Comparison of ENCODE assay signal across 16 cellular contexts in genomic region chr7:40356312-40356711, GRCh38.
DNase-seq lines count a peak whose midpoint lies in the region; ATAC-seq and TF ChIP-seq lines count a peak whose summit lies in the region.
"Had no signal": no experiment of that assay in that cellular context is flagged by ENCODE, and none has a peak within 500 bp of the region (broad histone marks: within the 10 kb centered on the region; RNA-seq: fewer than 3 reads in every experiment).

No MANE protein-coding gene starts in this region.

- H3K4ac ChIP-seq in IMR-90 (ENCODE audit: low read depth, low read length), result no peak overlapping the region

- peak; percentile 47 for DNase-seq in IMR-90
- no peak for DNase-seq in ascending aorta (ENCODE audit: low spot score in 2 of 2)
- DNase-seq in fibroblast of peridontal ligament (ENCODE audit: extremely low read depth), result peak; percentile 13
- no peak for DNase-seq in thoracic aorta (ENCODE audit: low spot score)
- no peak for DNase-seq in mammary epithelial cell
- no peak for DNase-seq in NCI-H2081 (lab: John Stamatoyannopoulos, UW)
- no peak for DNase-seq in SKM-1 (lab: John Stamatoyannopoulos, UW; ENCODE audit: unreplicated experiment)
- DNase-seq: DMS 273 treated with DMSO at 0.1 percent for 48 hours, NCI-H1048, NCI-H1694, NCI-H446, NCI-H748 treated with DMSO at 0.1 percent for 48 hours had no signal

- no peak overlapping the region for H2AFZ ChIP-seq in IMR-90 (replicated peaks; ENCODE audit: low read length, poor library complexity)
- H2AFZ ChIP-seq in mammary epithelial cell (ENCODE audit: low read depth, low read length), result no peak overlapping the region

- no peak overlapping the region for H4K5ac ChIP-seq in IMR-90 (ENCODE audit: low read depth, low read length)

- H2AK9ac ChIP-seq in IMR-90 (replicated peaks; ENCODE audit: low read depth, low read length, poor library complexity), result no peak overlapping the region

- H3K4me3 ChIP-seq in IMR-90 (ENCODE audit: insufficient read depth, low read depth, low read length), result no peak overlapping the region
- no peak overlapping the region for H3K4me3 ChIP-seq in ascending aorta
- H3K4me3 ChIP-seq in thoracic aorta, result peak overlapping the region; percentile 6
- H3K4me3 ChIP-seq in mammary epithelial cell (replicated peaks in 1 of 3; ENCODE audit: insufficient read depth in 1 of 3, low read depth in 2 of 3, low read length in 3 of 3), result no peak overlapping the region
- H3K4me3 ChIP-seq: BLaER1 treated with 17β-estradiol and CSF1 and Interleukin-3, amounts not matched to agents 10 nM and 100 nM; GM12878 had no signal

- peaks cover 3% of the 10 kb centered on the region; the same call in 1 of the 2 replicates for H3K9me1 ChIP-seq in IMR-90 (ENCODE audit: insufficient read depth, low read length)

- no peak overlapping the region for H3K23ac ChIP-seq in IMR-90 (ENCODE audit: low read depth, low read length)

- TF ChIP-seq CTCF in IMR-90 (conservative IDR thresholded peaks at IDR 0.05; ENCODE audit: low read depth, low read length) (no peak), ascending aorta (IDR thresholded peaks at IDR 0.05) (no peak), thoracic aorta (IDR thresholded peaks at IDR 0.05) (no peak), mammary epithelial cell (conservative IDR thresholded peaks at IDR 0.05 in 1 of 2, IDR thresholded peaks at IDR 0.05 in 1 of 2; ENCODE audit: extremely low read depth in 1 of 2, insufficient read depth in 1 of 2, low read depth in 1 of 2, low read length in 2 of 2) (no peak)

- H3K9ac ChIP-seq in IMR-90 (ENCODE audit: low read depth, low read length), result no peak overlapping the region
- no peak overlapping the region for H3K9ac ChIP-seq in mammary epithelial cell (ENCODE audit: insufficient read depth, low read length)
- H3K9ac ChIP-seq: BLaER1 treated with 17β-estradiol and CSF1 and Interleukin-3, amounts not matched to agents 10 nM and 100 nM had no signal

- H2BK5ac ChIP-seq in IMR-90 (ENCODE audit: low read depth, low read length, poor library complexity, severe bottlenecking), result no peak overlapping the region

- H3K4me1 ChIP-seq in IMR-90 (ENCODE audit: control insufficient read depth, insufficient read depth, low read length), result peaks cover 2% of the 10 kb centered on the region; the same call in 1 of the 2 replicates
- H3K4me1 ChIP-seq in ascending aorta, result peaks cover 0 to 8% of the 10 kb centered on the region in 2 donors
- peaks cover 8 to 17% of the 10 kb centered on the region in 2 donors for H3K4me1 ChIP-seq in thoracic aorta (ENCODE audit: control insufficient read depth in 1 of 2, low read depth in 2 of 2)
- H3K4me1 ChIP-seq in mammary epithelial cell (ENCODE audit: insufficient read depth, low read length), result no peaks in the 10 kb centered on the region
- H3K4me1 ChIP-seq: BLaER1 treated with 17β-estradiol and CSF1 and Interleukin-3, amounts not matched to agents 10 nM and 100 nM had no signal

- no CpG with 5 or more reads among the region's 3 CpGs for WGBS in IMR-90 (ENCODE audit: extremely low coverage in 2 of 2, insufficient read length in 1 of 2), 2 experiments
- WGBS in mammary epithelial cell (ENCODE audit: low coverage, missing lambda C conversion rate), result 86% methylated on average over 3 of the region's 3 CpGs

- H4K20me1 ChIP-seq in IMR-90 (ENCODE audit: insufficient read depth, low read length) (no peaks in the 10 kb centered on the region), mammary epithelial cell (ENCODE audit: insufficient read depth, low read length) (no peaks in the 10 kb centered on the region)
- H4K20me1 ChIP-seq: BLaER1 treated with 17β-estradiol and CSF1 and Interleukin-3, amounts not matched to agents 10 nM and 100 nM had no signal

- H3K4me2 ChIP-seq in IMR-90 (ENCODE audit: low read depth, low read length) (no peak overlapping the region), mammary epithelial cell (ENCODE audit: insufficient read depth, low read depth, low read length) (no peak overlapping the region)
- H3K4me2 ChIP-seq: BLaER1 treated with 17β-estradiol and CSF1 and Interleukin-3, amounts not matched to agents 10 nM and 100 nM had no signal

- H3K36me3 ChIP-seq in IMR-90 (ENCODE audit: control insufficient read depth, insufficient read depth, low read length) (no peaks in the 10 kb centered on the region), ascending aorta (no peaks in the 10 kb centered on the region), thoracic aorta (no peaks in the 10 kb centered on the region), mammary epithelial cell (ENCODE audit: insufficient read depth, low read length) (no peaks in the 10 kb centered on the region)
- H3K36me3 ChIP-seq: BLaER1 treated with 17β-estradiol and CSF1 and Interleukin-3, amounts not matched to agents 10 nM and 100 nM had no signal

- no peak overlapping the region for H3K27ac ChIP-seq in IMR-90 (ENCODE audit: insufficient read depth, low read length)
- H3K27ac ChIP-seq in ascending aorta, result peak overlapping the region; percentile 62 to 65
- H3K27ac ChIP-seq in thoracic aorta, result peak overlapping the region; percentile 52 to 54
- H3K27ac ChIP-seq in mammary epithelial cell (ENCODE audit: insufficient read depth, low read depth, low read length), result no peak overlapping the region
- H3K27ac ChIP-seq: BLaER1 treated with 17β-estradiol and CSF1 and Interleukin-3, amounts not matched to agents 10 nM and 100 nM had no signal

- ATAC-seq in IMR-90 (ENCODE audit: low read depth) (peak; percentile 44; the same call in 1 of the 2 replicates), thoracic aorta (ENCODE audit: insufficient number of reproducible peaks, low FRiP score, low read depth) (peak; percentile 97), HG02642 (IDR thresholded peaks at IDR 0.05; ENCODE audit: poor library complexity, unreplicated experiment) (no peak)
- ATAC-seq: GM12878, Right ventricle myocardium inferior had no signal

- H3K79me1 ChIP-seq in IMR-90 (ENCODE audit: low read depth in 1 of 2, low read length in 2 of 2), result no peaks in the 10 kb centered on the region

- H4K91ac ChIP-seq in IMR-90 (ENCODE audit: insufficient read depth, low read depth, low read length), result no peak overlapping the region

- H3K56ac ChIP-seq in IMR-90 (ENCODE audit: extremely low read depth, insufficient read depth, low read length), result no peak overlapping the region

- no peak for TF ChIP-seq RAD21 in IMR-90 (IDR thresholded peaks at IDR 0.05; ENCODE audit: low read length)

- intact Hi-C loops in IMR-90 (cut with micrococcal nuclease), result no loop called here
- intact Hi-C loops in ascending aorta (cut with DNase I), result no loop called here
- intact Hi-C loops in mammary epithelial cell (cut with micrococcal nuclease), result no loop called here

- CTCF ChIA-PET in IMR-90 (lab: Yijun Ruan, JAX) (no interaction called here), mammary epithelial cell (lab: Charles Lee; ENCODE audit: low non-redundant PET) (no interaction called here)

- H4K8ac ChIP-seq in IMR-90 (ENCODE audit: low read depth in 2 of 2, low read length in 2 of 2), result no peak overlapping the region; a peak in 1 of 4 replicates

- H2BK15ac ChIP-seq in IMR-90 (ENCODE audit: low read depth, low read length), result no peak overlapping the region

- H2BK120ac ChIP-seq in IMR-90 (ENCODE audit: low read depth, low read length), result no peak overlapping the region

- no peak overlapping the region for H3K18ac ChIP-seq in IMR-90 (ENCODE audit: low read depth, low read length)

- no peaks in the 10 kb centered on the region for H3K79me2 ChIP-seq in mammary epithelial cell (ENCODE audit: insufficient read depth, low read length)

- no peak overlapping the region for H2BK20ac ChIP-seq in IMR-90 (ENCODE audit: low read depth, low read length)

- dilution Hi-C loops in IMR-90 (cut with HindIII; ENCODE audit: low sequenced_read_pairs, unreplicated experiment), result no loop called here
- dilution Hi-C loops in mammary epithelial cell (cut with HindIII; ENCODE audit: low sequenced_read_pairs), result no loop called here

- no peak overlapping the region for H3K14ac ChIP-seq in IMR-90 (replicated peaks; ENCODE audit: low read depth, low read length)

- POLR2A ChIA-PET in IMR-90 (lab: Charles Lee; ENCODE audit: unreplicated experiment), result no interaction called here

- in situ Hi-C loops in IMR-90 (cut with MboI; ENCODE audit: low sequenced_read_pairs) (no loop called here), mammary epithelial cell (cut with MboI; ENCODE audit: low sequenced_read_pairs in 2 of 2) (no loop called here)

- BruUV-seq in IMR-90 (replicated peaks; lab: Mats Ljungman, UMichigan) (no TSS peak), mammary epithelial cell (replicated peaks; lab: Mats Ljungman, UMichigan) (no TSS peak)

- no peak for TF ChIP-seq POLR2A in IMR-90 (IDR thresholded peaks at IDR 0.05; ENCODE audit: low read depth, low read length)

- H3K27me3 ChIP-seq in IMR-90 (ENCODE audit: control insufficient read depth, insufficient read depth, low read length) (no peaks in the 10 kb centered on the region), ascending aorta (no peaks in the 10 kb centered on the region), thoracic aorta (replicated peaks; ENCODE audit: insufficient read depth) (no peaks in the 10 kb centered on the region), mammary epithelial cell (ENCODE audit: insufficient read depth, low read length) (no peaks in the 10 kb centered on the region)
- H3K27me3 ChIP-seq: BLaER1 treated with 17β-estradiol and CSF1 and Interleukin-3, amounts not matched to agents 10 nM and 100 nM had no signal

- H3K9me3 ChIP-seq in IMR-90 (ENCODE audit: control insufficient read depth, insufficient read depth, low read length) (no peaks in the 10 kb centered on the region), ascending aorta (no peaks in the 10 kb centered on the region), thoracic aorta (no peaks in the 10 kb centered on the region), mammary epithelial cell (replicated peaks; ENCODE audit: insufficient read depth, low read length) (no peaks in the 10 kb centered on the region)
- H3K9me3 ChIP-seq: BLaER1 treated with 17β-estradiol and CSF1 and Interleukin-3, amounts not matched to agents 10 nM and 100 nM had no signal

- H2AK5ac ChIP-seq in IMR-90 (ENCODE audit: low read depth, low read length), result no peak overlapping the region

TF ChIP-seq in IMR-90, 13 proteins besides CTCF, POLR2A, EP300 and RAD21:
- TF ChIP-seq RCOR1 (IDR thresholded peaks at IDR 0.05; ENCODE audit: insufficient replicate concordance, low read length) (no peak), USF2 (IDR thresholded peaks at IDR 0.05; ENCODE audit: low read depth, low read length) (no peak), RFX5 (IDR thresholded peaks at IDR 0.05; ENCODE audit: low read depth, low read length) (no peak), NFE2L2 (IDR thresholded peaks at IDR 0.05; ENCODE audit: low read depth, low read length) (no peak), MAFK (IDR thresholded peaks at IDR 0.05; ENCODE audit: low read depth, low read length) (no peak)

Comparison
In these comparisons a context has a peak if more than half of its experiments do, and no peak if none do; other contexts are left out.
1. DNase-seq: peak in IMR-90 (single experiment) and fibroblast of peridontal ligament (single experiment); none in ascending aorta (0 of 2), thoracic aorta (single experiment), mammary epithelial cell (single experiment), NCI-H2081 (0 of 2) and SKM-1 (single experiment).
2. H3K27ac ChIP-seq: peak in ascending aorta (2 of 2) and thoracic aorta (2 of 2); none in IMR-90 (single experiment) and mammary epithelial cell (single experiment).